Comparison of ENCODE assay signal across 15 cellular contexts in the genomic region with DNA sequence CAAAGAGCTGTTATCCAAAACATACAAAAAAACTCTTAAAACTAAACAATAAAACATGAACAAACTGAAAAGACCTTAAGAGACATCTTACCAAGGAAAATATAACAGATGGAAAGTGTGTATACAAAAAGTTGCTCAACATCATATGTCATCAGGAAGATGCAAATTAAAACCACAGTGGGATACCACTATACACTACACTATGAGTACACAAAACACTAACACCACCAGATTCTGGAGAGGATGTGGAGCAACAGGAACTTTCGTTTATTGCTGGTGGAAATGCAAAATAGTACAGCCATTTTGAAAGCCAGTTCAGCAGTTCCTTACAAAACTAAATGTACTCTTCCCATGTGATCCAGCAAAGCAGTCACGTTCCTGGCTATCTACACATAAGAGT.
DNase-seq lines count a peak whose midpoint lies in the region; ATAC-seq and TF ChIP-seq lines count a peak whose summit lies in the region.
"Had no signal": no experiment of that assay in that cellular context is flagged by ENCODE, and none has a peak within 500 bp of the region (broad histone marks: within the 10 kb centered on the region; RNA-seq: fewer than 3 reads in every experiment).

No MANE protein-coding gene starts in this region.

- no peak for ATAC-seq in GM23338
- ATAC-seq in IMR-90 (ENCODE audit: low read depth): peak; percentile 80
- ATAC-seq in HG03280 (IDR thresholded peaks at IDR 0.05; ENCODE audit: unreplicated experiment): no peak
- ATAC-seq: HepG2 had no signal

- TF ChIP-seq CTCF in GM23338 (conservative IDR thresholded peaks at IDR 0.05; ENCODE audit: low read depth in 2 of 2) (no peak), IMR-90 (conservative IDR thresholded peaks at IDR 0.05; ENCODE audit: low read depth, low read length) (no peak), esophagus muscularis mucosa (IDR thresholded peaks at IDR 0.05) (no peak)

- TF ChIP-seq EP300 in esophagus muscularis mucosa (IDR thresholded peaks at IDR 0.05): no peak

- H3K18ac ChIP-seq in IMR-90 (ENCODE audit: low read depth, low read length): no peak overlapping the region

- H3K23ac ChIP-seq in IMR-90 (ENCODE audit: low read depth, low read length): no peak overlapping the region

- H3K4me3 Mint-ChIP-seq in GM23338: no peak overlapping the region
- H3K4me3 Mint-ChIP-seq: CD14-positive monocyte; CD8-positive, alpha-beta memory T cell; HFFc6 had no signal

- H3K79me1 ChIP-seq in IMR-90 (ENCODE audit: low read depth in 1 of 2, low read length in 2 of 2): no peaks in the 10 kb centered on the region

- H3K4me1 ChIP-seq in GM23338 (ENCODE audit: insufficient read depth) (peaks cover 14% of the 10 kb centered on the region), IMR-90 (ENCODE audit: control insufficient read depth, insufficient read depth, low read length) (no peaks in the 10 kb centered on the region), esophagus muscularis mucosa (no peaks in the 10 kb centered on the region)
- H3K4me1 ChIP-seq: Caco-2 had no signal

- no CpG with 5 or more reads among the region's 2 CpGs for WGBS in IMR-90 (ENCODE audit: extremely low coverage in 2 of 2, insufficient read length in 1 of 2), 2 experiments
- WGBS in esophagus muscularis mucosa: 68% methylated on average over 2 of the region's 2 CpGs

- no peak overlapping the region for H4K8ac ChIP-seq in IMR-90 (ENCODE audit: low read depth in 2 of 2, low read length in 2 of 2)

- no peak overlapping the region for H2BK120ac ChIP-seq in IMR-90 (ENCODE audit: low read depth, low read length)

- no peak overlapping the region for H3K4me3 ChIP-seq in GM23338
- H3K4me3 ChIP-seq in IMR-90 (ENCODE audit: insufficient read depth, low read depth, low read length): no peak overlapping the region
- H3K4me3 ChIP-seq in esophagus muscularis mucosa: no peak overlapping the region

- H2BK20ac ChIP-seq in IMR-90 (ENCODE audit: low read depth, low read length): no peak overlapping the region

- H3K27me3 ChIP-seq in GM23338 (ENCODE audit: insufficient read depth): no peaks in the 10 kb centered on the region
- no peaks in the 10 kb centered on the region for H3K27me3 ChIP-seq in IMR-90 (ENCODE audit: control insufficient read depth, insufficient read depth, low read length)
- H3K27me3 ChIP-seq in esophagus muscularis mucosa: peaks cover 0 to 8% (median 0%) of the 10 kb centered on the region in 4 donors

- no peak overlapping the region for H3K9ac ChIP-seq in IMR-90 (ENCODE audit: low read depth, low read length)

- no peaks in the 10 kb centered on the region for H3F3A ChIP-seq in GM23338 (replicated peaks; ENCODE audit: low read depth)

- no peak overlapping the region for H2BK15ac ChIP-seq in IMR-90 (ENCODE audit: low read depth, low read length)

- DNase-seq in GM23338 (ENCODE audit: low spot score) (no peak), IMR-90 (peak; percentile 28), esophagus muscularis mucosa (ENCODE audit: extremely low spot score) (peak; percentile 14), islet precursor cell (no peak), HK-2 (ENCODE audit: unreplicated experiment) (no peak)
- no peak for DNase-seq in stimulated activated CD4-positive, alpha-beta T cell treated with anti-CD3 and anti-CD28 coated beads, Interleukin-4, amount 100 ng/mL, for 4 hours
- DNase-seq: Caco-2; CD8-positive, alpha-beta memory T cell; DND-41; GDM1; HCEC 1CT; HFFc6 had no signal

- H3K27ac Mint-ChIP-seq in GM23338: no peak overlapping the region
- H3K27ac Mint-ChIP-seq: CD14-positive monocyte; CD8-positive, alpha-beta memory T cell; HFFc6 had no signal

- CTCF ChIA-PET in IMR-90 (lab: Yijun Ruan, JAX): no interaction called here

- peaks cover 2% of the 10 kb centered on the region for H3K27me3 Mint-ChIP-seq in GM23338 (ENCODE audit: insufficient read depth, low read depth, poor library complexity)

- H3K9me3 Mint-ChIP-seq in GM23338: peaks cover 59% of the 10 kb centered on the region

- peaks cover 3% of the 10 kb centered on the region; the same call in 1 of the 2 replicates for H3K9me2 ChIP-seq in GM23338 (ENCODE audit: insufficient read depth)

- H3K4ac ChIP-seq in IMR-90 (ENCODE audit: low read depth, low read length): no peak overlapping the region

- H2AK9ac ChIP-seq in IMR-90 (replicated peaks; ENCODE audit: low read depth, low read length, poor library complexity): no peak overlapping the region

- in situ Hi-C loops in IMR-90 (cut with MboI; ENCODE audit: low sequenced_read_pairs): no loop called here

- H4K91ac ChIP-seq in IMR-90 (ENCODE audit: insufficient read depth, low read depth, low read length): no peak overlapping the region

- H2AK5ac ChIP-seq in IMR-90 (ENCODE audit: low read depth, low read length): no peak overlapping the region

- no peak overlapping the region for H3K4me2 ChIP-seq in GM23338
- H3K4me2 ChIP-seq in IMR-90 (ENCODE audit: low read depth, low read length): no peak overlapping the region

- H3K27ac ChIP-seq in GM23338 (ENCODE audit: low read depth): no peak overlapping the region
- H3K27ac ChIP-seq in IMR-90 (ENCODE audit: insufficient read depth, low read length): no peak overlapping the region
- H3K27ac ChIP-seq in esophagus muscularis mucosa (replicated peaks in 1 of 4): no peak overlapping the region

- H4K20me1 ChIP-seq in GM23338 (replicated peaks; ENCODE audit: insufficient read depth): no peaks in the 10 kb centered on the region
- no peaks in the 10 kb centered on the region for H4K20me1 ChIP-seq in IMR-90 (ENCODE audit: insufficient read depth, low read length)

- no peak overlapping the region for H3K56ac ChIP-seq in IMR-90 (ENCODE audit: extremely low read depth, insufficient read depth, low read length)

- H3K9me3 ChIP-seq in IMR-90 (ENCODE audit: control insufficient read depth, insufficient read depth, low read length): no peaks in the 10 kb centered on the region
- no peaks in the 10 kb centered on the region for H3K9me3 ChIP-seq in esophagus muscularis mucosa
- H3K9me3 ChIP-seq: Caco-2 had no signal

- no peaks in the 10 kb centered on the region for H3K36me3 ChIP-seq in GM23338 (ENCODE audit: insufficient read depth)
- H3K36me3 ChIP-seq in IMR-90 (ENCODE audit: control insufficient read depth, insufficient read depth, low read length): no peaks in the 10 kb centered on the region
- no peaks in the 10 kb centered on the region for H3K36me3 ChIP-seq in esophagus muscularis mucosa

- no peak for TF ChIP-seq RAD21 in IMR-90 (IDR thresholded peaks at IDR 0.05; ENCODE audit: low read length)

- POLR2A ChIA-PET in IMR-90 (lab: Charles Lee; ENCODE audit: unreplicated experiment): no interaction called here

- no peaks in the 10 kb centered on the region for H3K9me1 ChIP-seq in IMR-90 (ENCODE audit: insufficient read depth, low read length)

- H4K5ac ChIP-seq in IMR-90 (ENCODE audit: low read depth, low read length): no peak overlapping the region

- H2AFZ ChIP-seq in GM23338 (peak overlapping the region; percentile 13; the same call in 1 of the 2 replicates), IMR-90 (replicated peaks; ENCODE audit: low read length, poor library complexity) (no peak overlapping the region)

- TF ChIP-seq POLR2A in IMR-90 (IDR thresholded peaks at IDR 0.05; ENCODE audit: low read depth, low read length): no peak
- no peak for TF ChIP-seq POLR2A in esophagus muscularis mucosa (IDR thresholded peaks at IDR 0.05; ENCODE audit: low read depth)

- peak overlapping the region; percentile 32 for H2BK5ac ChIP-seq in IMR-90 (ENCODE audit: low read depth, low read length, poor library complexity, severe bottlenecking)

- BruUV-seq in IMR-90 (replicated peaks; lab: Mats Ljungman, UMichigan): no TSS peak

- dilution Hi-C loops in IMR-90 (cut with HindIII; ENCODE audit: low sequenced_read_pairs, unreplicated experiment): no loop called here

- intact Hi-C loops in IMR-90 (cut with micrococcal nuclease): no loop called here
- intact Hi-C loops in esophagus muscularis mucosa (cut with DNase I): no loop called here

- H3K14ac ChIP-seq in IMR-90 (replicated peaks; ENCODE audit: low read depth, low read length): no peak overlapping the region

- H3K36me3 Mint-ChIP-seq in GM23338 (ENCODE audit: low read depth): peaks cover 3% of the 10 kb centered on the region; the same call in 2 of the 3 replicates
- H3K36me3 Mint-ChIP-seq: CD14-positive monocyte; CD8-positive, alpha-beta memory T cell had no signal

- H3K79me2 ChIP-seq in GM23338 (replicated peaks; ENCODE audit: insufficient read depth): no peaks in the 10 kb centered on the region

- H3K4me1 Mint-ChIP-seq in GM23338: peaks cover 13% of the 10 kb centered on the region
- H3K4me1 Mint-ChIP-seq: CD14-positive monocyte; CD8-positive, alpha-beta memory T cell had no signal

TF ChIP-seq in IMR-90, 13 proteins besides CTCF, POLR2A, EP300 and RAD21 (continues in another document):
- TF ChIP-seq, protein P1, sequence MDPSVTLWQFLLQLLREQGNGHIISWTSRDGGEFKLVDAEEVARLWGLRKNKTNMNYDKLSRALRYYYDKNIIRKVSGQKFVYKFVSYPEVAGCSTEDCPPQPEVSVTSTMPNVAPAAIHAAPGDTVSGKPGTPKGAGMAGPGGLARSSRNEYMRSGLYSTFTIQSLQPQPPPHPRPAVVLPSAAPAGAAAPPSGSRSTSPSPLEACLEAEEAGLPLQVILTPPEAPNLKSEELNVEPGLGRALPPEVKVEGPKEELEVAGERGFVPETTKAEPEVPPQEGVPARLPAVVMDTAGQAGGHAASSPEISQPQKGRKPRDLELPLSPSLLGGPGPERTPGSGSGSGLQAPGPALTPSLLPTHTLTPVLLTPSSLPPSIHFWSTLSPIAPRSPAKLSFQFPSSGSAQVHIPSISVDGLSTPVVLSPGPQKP (IDR thresholded peaks at IDR 0.05; ENCODE audit: borderline replicate concordance, low read depth, low read length): no peak
- TF ChIP-seq, protein P2, sequence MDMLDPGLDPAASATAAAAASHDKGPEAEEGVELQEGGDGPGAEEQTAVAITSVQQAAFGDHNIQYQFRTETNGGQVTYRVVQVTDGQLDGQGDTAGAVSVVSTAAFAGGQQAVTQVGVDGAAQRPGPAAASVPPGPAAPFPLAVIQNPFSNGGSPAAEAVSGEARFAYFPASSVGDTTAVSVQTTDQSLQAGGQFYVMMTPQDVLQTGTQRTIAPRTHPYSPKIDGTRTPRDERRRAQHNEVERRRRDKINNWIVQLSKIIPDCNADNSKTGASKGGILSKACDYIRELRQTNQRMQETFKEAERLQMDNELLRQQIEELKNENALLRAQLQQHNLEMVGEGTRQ (IDR thresholded peaks at IDR 0.05; ENCODE audit: low read depth, low read length): no peak
- no peak for TF ChIP-seq CHD1 (IDR thresholded peaks at IDR 0.05; ENCODE audit: low read depth, low read length)
- no peak for TF ChIP-seq RCOR1 (IDR thresholded peaks at IDR 0.05; ENCODE audit: insufficient replicate concordance, low read length)
- no peak for TF ChIP-seq MXI1 (IDR thresholded peaks at IDR 0.05; ENCODE audit: borderline replicate concordance, low read depth, low read length)
- TF ChIP-seq BHLHE40 (IDR thresholded peaks at IDR 0.05; ENCODE audit: low read depth, low read length): no peak
- no peak for TF ChIP-seq NFE2L2 (IDR thresholded peaks at IDR 0.05; ENCODE audit: low read depth, low read length)
- no peak for TF ChIP-seq CEBPB (IDR thresholded peaks at IDR 0.05; ENCODE audit: low read depth, low read length)
- TF ChIP-seq MAZ (IDR thresholded peaks at IDR 0.05; ENCODE audit: borderline replicate concordance, low read depth, low read length): no peak
- TF ChIP-seq MAFK (IDR thresholded peaks at IDR 0.05; ENCODE audit: low read depth, low read length): no peak

Comparison
In these comparisons a context has a peak if more than half of its experiments do, and no peak if none do; other contexts are left out.
1. DNase-seq: peak in IMR-90 (single experiment) and esophagus muscularis mucosa (single experiment); none in GM23338 (single experiment), stimulated activated CD4-positive, alpha-beta T cell treated with anti-CD3 and anti-CD28 coated beads, Interleukin-4, amount 100 ng/mL, for 4 hours (0 of 2), islet precursor cell (single experiment) and HK-2 (single experiment).